In the genomic region with DNA sequence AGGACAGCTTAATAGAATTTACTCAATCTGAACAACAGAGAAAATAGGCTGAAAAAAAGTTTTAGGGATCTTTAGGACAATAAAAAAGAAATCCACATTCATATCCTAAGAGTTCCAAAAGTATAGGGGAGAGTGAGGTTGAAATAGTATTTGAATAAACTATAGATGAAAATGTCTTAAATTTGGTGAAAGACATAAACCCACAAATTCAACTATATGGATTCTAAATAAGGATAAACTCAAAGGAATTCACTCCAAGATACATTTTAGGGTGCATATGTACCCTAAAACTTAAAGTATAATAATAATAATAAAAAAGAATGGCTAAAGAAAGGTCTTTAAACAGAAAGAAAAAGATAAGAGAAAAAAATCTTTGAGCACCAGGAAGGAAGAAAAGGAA, we compare ENCODE assay signal across 1 cellular context.
"Had no signal": no experiment of that assay in that cellular context is flagged by ENCODE, and none has a peak within 500 bp of the region (broad histone marks: within the 10 kb centered on the region; RNA-seq: fewer than 3 reads in every experiment).

No MANE protein-coding gene starts in this region.

- H3K4me3 ChIP-seq: MG63 had no signal

- H3K36me3 ChIP-seq: MG63 had no signal
